In genomic region chr1:204812842-204813241, GRCh38 we compare ENCODE assay signal across 23 cellular contexts.
"Had no signal": no experiment of that assay in that cellular context is flagged by ENCODE, and none has a peak within 500 bp of the region (broad histone marks: within the 10 kb centered on the region; RNA-seq: fewer than 3 reads in every experiment).

No MANE protein-coding gene starts in this region.

- H3K4me3 ChIP-seq: neural progenitor cell, ovary, psoas muscle, right lobe of liver, sigmoid colon, stomach, thoracic aorta, thyroid gland, tibial nerve, upper lobe of left lung, vagina had no signal

- H2AFZ ChIP-seq: neural progenitor cell, parathyroid adenoma had no signal

- H3K79me2 ChIP-seq: parathyroid adenoma had no signal

- H3K4me1 ChIP-seq: neural progenitor cell, parathyroid adenoma, thyroid gland, tibial nerve, upper lobe of left lung, vagina had no signal

- H3K36me3 ChIP-seq: neural progenitor cell, ovary, right lobe of liver, sigmoid colon, stomach, thoracic aorta, thyroid gland, tibial nerve, upper lobe of left lung, vagina had no signal

- H3K4me2 ChIP-seq: neural progenitor cell had no signal

- DNase-seq: natural killer cell; occipital lobe; ovary; posterior cingulate gyrus; psoas muscle; sigmoid colon; small intestine; stimulated activated CD4-positive, alpha-beta T cell treated with anti-CD3 and anti-CD28 coated beads, Interleukin-15, amount 100 ng/mL, for 24 hours; stimulated activated CD4-positive, alpha-beta T cell treated with anti-CD3 and anti-CD28 coated beads, Interleukin-2, amount 100 ng/mL, for 24 hours; stimulated activated CD4-positive, alpha-beta T cell treated with anti-CD3 and anti-CD28 coated beads, Interleukin-2, amount 100 ng/mL, for 48 hours; stimulated activated CD4-positive, alpha-beta T cell treated with anti-CD3 and anti-CD28 coated beads, Interleukin-4, amount 100 ng/mL, for 24 hours; stimulated activated naive B cell treated with anti-CD40 and anti-IgM and Interleukin-4, amounts not matched to agents 10 μg/mL and 1 μg/mL and 100 μg/mL, for 72 hours; stimulated activated naive CD4-positive, alpha-beta T cell treated with Interleukin-2 at 50 U/mL for 16 hours; stomach; thyroid gland; trophoblast cell; upper lobe of left lung had no signal

- ATAC-seq: natural killer cell; psoas muscle; right lobe of liver; stimulated activated naive B cell treated with anti-CD40 and anti-IgM and Interleukin-4, amounts not matched to agents 10 μg/mL and 1 μg/mL and 100 μg/mL, for 72 hours had no signal

- H3K27ac ChIP-seq: neural progenitor cell, ovary, parathyroid adenoma, psoas muscle, right lobe of liver, stomach, thoracic aorta, thyroid gland, tibial nerve, upper lobe of left lung had no signal

- H3K27me3 ChIP-seq: ovary, right lobe of liver, sigmoid colon, thyroid gland, upper lobe of left lung, vagina had no signal

- H3K9me3 ChIP-seq: ovary, psoas muscle, right lobe of liver, sigmoid colon, stomach, thoracic aorta, thyroid gland, upper lobe of left lung, vagina had no signal
